Comparison of ENCODE assay signal across 9 cellular contexts in genomic region chr5:95664204-95664786, GRCh38. TPM values are rescaled to one million over a fixed set of nuclear protein-coding genes. Genes with fewer than 3 reads are reported as not detected.
DNase-seq lines count a peak whose midpoint lies in the region; ATAC-seq and TF ChIP-seq lines count a peak whose summit lies in the region.
"Had no signal": no experiment of that assay in that cellular context is flagged by ENCODE, and none has a peak within 500 bp of the region (broad histone marks: within the 10 kb centered on the region; RNA-seq: fewer than 3 reads in every experiment).

No MANE protein-coding gene starts in this region.

- peaks cover 13% of the 10 kb centered on the region for H3K27me3 Mint-ChIP-seq in activated CD4-positive, alpha-beta T cell treated with anti-CD3 and anti-CD28 coated beads, Interleukin-2, amount 10 ng/mL, durations not matched to agents 24 days and 14 days
- H3K27me3 Mint-ChIP-seq: activated naive CD4-positive, alpha-beta T cell treated with anti-CD3 and anti-CD28 coated beads, Interleukin-2, amount 50 U/mL, for 24 hours had no signal

- DNase-seq in NOMO-1 treated with DMSO at 0.1 percent for 48 hours (lab: John Stamatoyannopoulos, UW; ENCODE audit: unreplicated experiment): peak; percentile 30
- DNase-seq in NOMO-1 treated with dmso at 0.1 percent for 144 hours (lab: John Stamatoyannopoulos, UW; ENCODE audit: unreplicated experiment): no peak
- no peak for DNase-seq in LNCaP clone FGC (ENCODE audit: low read depth)
- DNase-seq in activated CD4-positive, alpha-beta T cell treated with anti-CD3 and anti-CD28 coated beads, Interleukin-2, amount 10 ng/mL, durations not matched to agents 24 days and 14 days: peak; percentile 78
- peak; percentile 82 for DNase-seq in fibroblast of villous mesenchyme (ENCODE audit: low read depth)
- DNase-seq in retina: peak; percentile 42

- ATAC-seq in HG03159 (IDR thresholded peaks at IDR 0.05; ENCODE audit: unreplicated experiment) (no peak), GM18511 (IDR thresholded peaks at IDR 0.05; ENCODE audit: unreplicated experiment) (no peak)

- H3K36me3 Mint-ChIP-seq in activated CD4-positive, alpha-beta T cell treated with anti-CD3 and anti-CD28 coated beads, Interleukin-2, amount 10 ng/mL, durations not matched to agents 24 days and 14 days (ENCODE audit: low read depth): no peaks in the 10 kb centered on the region

- H3K4me3 Mint-ChIP-seq in activated CD4-positive, alpha-beta T cell treated with anti-CD3 and anti-CD28 coated beads, Interleukin-2, amount 10 ng/mL, durations not matched to agents 24 days and 14 days: no peak overlapping the region
- H3K4me3 Mint-ChIP-seq: activated naive CD4-positive, alpha-beta T cell treated with anti-CD3 and anti-CD28 coated beads, Interleukin-2, amount 50 U/mL, for 24 hours had no signal

- peak; percentile 74 for TF ChIP-seq CTCF in LNCaP clone FGC (IDR thresholded peaks at IDR 0.05; ENCODE audit: control insufficient read depth, extremely low read depth, insufficient read depth)
- peak; percentile 86 for TF ChIP-seq CTCF in fibroblast of villous mesenchyme (IDR thresholded peaks at IDR 0.05; ENCODE audit: insufficient read depth, low read depth, low read length)

- H3K4me1 Mint-ChIP-seq in activated CD4-positive, alpha-beta T cell treated with anti-CD3 and anti-CD28 coated beads, Interleukin-2, amount 10 ng/mL, durations not matched to agents 24 days and 14 days: peaks cover 2% of the 10 kb centered on the region

- intact Hi-C loops in activated CD4-positive, alpha-beta T cell treated with anti-CD3 and anti-CD28 coated beads, Interleukin-2, amount 10 ng/mL, durations not matched to agents 24 days and 14 days (cut with micrococcal nuclease): loop anchor here (1.0 to 2.0 kb wide), 3 partner anchors 53 to 183 kb away; no protein-coding TSS in a partner anchor

- H3K4me3 ChIP-seq in LNCaP clone FGC (ENCODE audit: low read depth, low read length): no peak overlapping the region
- no peak overlapping the region for H3K4me3 ChIP-seq in fibroblast of villous mesenchyme (ENCODE audit: low read depth, low read length)

- no peaks in the 10 kb centered on the region for H3K9me3 Mint-ChIP-seq in activated CD4-positive, alpha-beta T cell treated with anti-CD3 and anti-CD28 coated beads, Interleukin-2, amount 10 ng/mL, durations not matched to agents 24 days and 14 days
- H3K9me3 Mint-ChIP-seq: activated naive CD4-positive, alpha-beta T cell treated with anti-CD3 and anti-CD28 coated beads, Interleukin-2, amount 50 U/mL, for 24 hours had no signal

- H3K27ac Mint-ChIP-seq in activated CD4-positive, alpha-beta T cell treated with anti-CD3 and anti-CD28 coated beads, Interleukin-2, amount 10 ng/mL, durations not matched to agents 24 days and 14 days: no peak overlapping the region
- H3K27ac Mint-ChIP-seq: activated naive CD4-positive, alpha-beta T cell treated with anti-CD3 and anti-CD28 coated beads, Interleukin-2, amount 50 U/mL, for 24 hours had no signal

RNA-seq across cellular contexts. Expression of gene RFESD, which starts 17.7 kb away (rescaled TPM):
- 4.0 and 4.2 TPM in 2 replicates for total RNA-seq in activated CD4-positive, alpha-beta T cell treated with anti-CD3 and anti-CD28 coated beads, Interleukin-2, amount 10 ng/mL, durations not matched to agents 24 days and 14 days
- total RNA-seq in fibroblast of villous mesenchyme: 1.6 and 2.6 TPM in 2 replicates

RNA-seq across cellular contexts. Expression of gene SPATA9, which starts 18.5 kb away (rescaled TPM):
- total RNA-seq in activated CD4-positive, alpha-beta T cell treated with anti-CD3 and anti-CD28 coated beads, Interleukin-2, amount 10 ng/mL, durations not matched to agents 24 days and 14 days: not detected in 2 replicates
- total RNA-seq in fibroblast of villous mesenchyme: 1.3 TPM in 2 replicates

RNA-seq across cellular contexts. Expression of gene GPR150, which starts 44.4 kb away (rescaled TPM):
- total RNA-seq in activated CD4-positive, alpha-beta T cell treated with anti-CD3 and anti-CD28 coated beads, Interleukin-2, amount 10 ng/mL, durations not matched to agents 24 days and 14 days: 0.33 and 0.56 TPM in 2 replicates
- 0.32 and 0.43 TPM in 2 replicates for total RNA-seq in fibroblast of villous mesenchyme

Comparison
In these comparisons a context has a peak if more than half of its experiments do, and no peak if none do; other contexts are left out.
1. DNase-seq: peak in NOMO-1 treated with DMSO at 0.1 percent for 48 hours (single experiment), activated CD4-positive, alpha-beta T cell treated with anti-CD3 and anti-CD28 coated beads, Interleukin-2, amount 10 ng/mL, durations not matched to agents 24 days and 14 days (single experiment), fibroblast of villous mesenchyme (single experiment) and retina (single experiment); none in NOMO-1 treated with dmso at 0.1 percent for 144 hours (single experiment) and LNCaP clone FGC (single experiment).